In the genomic region with DNA sequence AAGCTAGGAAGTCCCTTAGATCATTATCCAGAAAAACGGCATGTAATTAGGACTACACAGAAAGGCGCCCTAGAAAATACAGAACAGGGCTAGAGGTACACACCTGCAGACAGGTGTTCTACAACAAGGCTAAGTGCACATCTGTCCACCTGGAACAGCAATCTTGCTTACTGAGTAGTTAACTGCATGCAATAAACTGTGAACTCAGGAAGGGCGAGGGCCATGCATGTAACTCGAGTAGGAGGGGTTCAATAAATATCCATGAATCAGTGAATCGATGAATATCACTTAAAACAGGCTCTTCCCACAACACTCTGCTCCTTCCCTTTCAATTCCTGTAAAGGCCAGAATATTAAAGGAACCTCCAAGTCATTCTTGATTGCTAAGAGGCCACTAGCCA, we compare ENCODE assay signal across 16 cellular contexts. TPM values are rescaled to one million over a fixed set of nuclear protein-coding genes. Genes with fewer than 3 reads are reported as not detected.
A peak's percentile ranks its signal among the peaks of the same experiment; 100 is the strongest.
DNase-seq lines count a peak whose midpoint lies in the region; ATAC-seq and TF ChIP-seq lines count a peak whose summit lies in the region.
"Had no signal": no experiment of that assay in that cellular context is flagged by ENCODE, and none has a peak within 500 bp of the region (broad histone marks: within the 10 kb centered on the region; RNA-seq: fewer than 3 reads in every experiment).

No MANE protein-coding gene starts in this region.

- H3K36me3 Mint-ChIP-seq in endothelial cell (ENCODE audit: low read depth, unreplicated experiment): peaks cover 7% of the 10 kb centered on the region

- H3K79me2 ChIP-seq in ACC112 (ENCODE audit: control insufficient read depth, insufficient read depth, low read length, unreplicated experiment): peaks cover 22% of the 10 kb centered on the region

- ATAC-seq in GM21447 (IDR thresholded peaks at IDR 0.05; ENCODE audit: unreplicated experiment): no peak
- no peak for ATAC-seq in HG02571 (IDR thresholded peaks at IDR 0.05; ENCODE audit: unreplicated experiment)
- ATAC-seq: naive thymus-derived CD4-positive, alpha-beta T cell had no signal

- H3K9me3 Mint-ChIP-seq in endothelial cell (ENCODE audit: unreplicated experiment): no peaks in the 10 kb centered on the region
- H3K9me3 Mint-ChIP-seq: naive thymus-derived CD4-positive, alpha-beta T cell; stimulated activated naive CD8-positive, alpha-beta T cell treated with anti-CD3 and anti-CD28 coated beads, Interleukin-15, Interleukin-2, amounts not matched to agents 100 ng/mL and 50 ng/mL, for 24 hours had no signal

- H3K4me3 ChIP-seq in ACC112 (ENCODE audit: low read depth, low read length): peak overlapping the region; percentile 76
- H3K4me3 ChIP-seq in fibroblast of villous mesenchyme (ENCODE audit: low read depth, low read length): peak overlapping the region; percentile 44
- peak overlapping the region; percentile 9 to 20 for H3K4me3 ChIP-seq in prostate gland

- TF ChIP-seq CTCF in fibroblast of villous mesenchyme (IDR thresholded peaks at IDR 0.05; ENCODE audit: insufficient read depth, low read depth, low read length): no peak
- TF ChIP-seq CTCF in prostate gland (IDR thresholded peaks at IDR 0.05): no peak
- no peak for TF ChIP-seq CTCF in endothelial cell (IDR thresholded peaks at IDR 0.05; ENCODE audit: unreplicated experiment)

- H3K36me3 ChIP-seq in ACC112 (ENCODE audit: insufficient read depth, low read length) (no peaks in the 10 kb centered on the region), prostate gland (no peaks in the 10 kb centered on the region)

- WGBS in prostate gland: 21% methylated on average over 5 of the region's 5 CpGs

- H3K4me3 Mint-ChIP-seq in endothelial cell (ENCODE audit: unreplicated experiment): no peak overlapping the region
- H3K4me3 Mint-ChIP-seq: stimulated activated naive CD8-positive, alpha-beta T cell treated with anti-CD3 and anti-CD28 coated beads, Interleukin-15, Interleukin-2, amounts not matched to agents 100 ng/mL and 50 ng/mL, for 24 hours had no signal

- H3K27ac ChIP-seq in ACC112 (ENCODE audit: low read depth, low read length): no peak overlapping the region
- H3K27ac ChIP-seq in prostate gland: peak overlapping the region in 1 of 2 donors; percentile 11
- H3K27ac ChIP-seq: skin epidermis had no signal

- H3K4me1 ChIP-seq in ACC112 (ENCODE audit: control insufficient read depth, insufficient read depth, low read length, unreplicated experiment): peaks cover 7% of the 10 kb centered on the region
- H3K4me1 ChIP-seq in prostate gland (replicated peaks): no peaks in the 10 kb centered on the region

- H3K4me1 Mint-ChIP-seq in endothelial cell (ENCODE audit: unreplicated experiment): peaks cover 42% of the 10 kb centered on the region

- DNase-seq in NCI-H748 treated with DMSO at 0.1 percent for 48 hours (lab: John Stamatoyannopoulos, UW): peak; percentile 16
- no peak for DNase-seq in fibroblast of villous mesenchyme (ENCODE audit: low read depth)
- no peak for DNase-seq in prostate gland (ENCODE audit: low spot score)
- no peak for DNase-seq in activated CD4-positive, CD25-positive, alpha-beta regulatory T cell treated with anti-CD3 and anti-CD28 coated beads, Interleukin-2, amount 50 U/mL, for 72 hours
- DNase-seq in endothelial cell (ENCODE audit: low spot score): no peak
- DNase-seq: activated CD4-positive, alpha-beta T cell treated with anti-CD3 and anti-CD28 coated beads, Interleukin-2, amount 50 U/mL, for 4 hours; DMS79; Kasumi-1; naive thymus-derived CD4-positive, alpha-beta T cell; NCI-H187; T-helper 9 cell had no signal

- no peak overlapping the region for H3K27ac Mint-ChIP-seq in endothelial cell (ENCODE audit: unreplicated experiment)
- H3K27ac Mint-ChIP-seq: naive thymus-derived CD4-positive, alpha-beta T cell; stimulated activated naive CD8-positive, alpha-beta T cell treated with anti-CD3 and anti-CD28 coated beads, Interleukin-15, Interleukin-2, amounts not matched to agents 100 ng/mL and 50 ng/mL, for 24 hours had no signal

- no peak for TF ChIP-seq POLR2A in prostate gland (IDR thresholded peaks at IDR 0.05)

- peaks cover 3% of the 10 kb centered on the region for H3K27me3 Mint-ChIP-seq in endothelial cell (ENCODE audit: unreplicated experiment)

- H3K27me3 ChIP-seq in ACC112 (ENCODE audit: insufficient read depth, low read length) (no peaks in the 10 kb centered on the region), prostate gland (replicated peaks; ENCODE audit: insufficient read depth) (no peaks in the 10 kb centered on the region)

- H3K9me3 ChIP-seq in prostate gland: no peaks in the 10 kb centered on the region

- intact Hi-C loops in prostate gland (cut with DNase I): no loop called here

- peak overlapping the region; percentile 85 for H2AFZ ChIP-seq in ACC112 (ENCODE audit: low read length, unreplicated experiment)

RNA-seq across cellular contexts. Expression of a gene that starts 22.0 kb away (rescaled TPM):
- total RNA-seq in fibroblast of villous mesenchyme (16.8 TPM in 2 replicates), prostate gland (10 to 100 TPM; 16.3 to 24.2 TPM), endothelial cell (ENCODE audit: unreplicated experiment) (113 TPM)

Comparison
In these comparisons a context has a peak if more than half of its experiments do, and no peak if none do; other contexts are left out.
1. H3K4me3 ChIP-seq: peak in every context shown above with its lines; median percentile 76 in ACC112; 44 in fibroblast of villous mesenchyme; 14 in prostate gland.